1 cellular context compared by ENCODE assay signal in genomic region chr1:12760256-12760795, GRCh38.
TF ChIP-seq lines count a peak whose summit lies in the region.

No MANE protein-coding gene starts in this region.

TF ChIP-seq in K562, 482 proteins besides CTCF, POLR2A, EP300 and RAD21:
- TF ChIP-seq KLF6 (CRISPR knock-in tag; IDR thresholded peaks at IDR 0.05; ENCODE audit: borderline replicate concordance) (no peak), CTCFL (IDR thresholded peaks at IDR 0.05; ENCODE audit: borderline replicate concordance, insufficient read depth, low read depth, low read length, poor library complexity, severe bottlenecking) (peak; percentile 35), ERF (CRISPR knock-in tag; IDR thresholded peaks at IDR 0.05) (no peak), KDM5B (IDR thresholded peaks at IDR 0.05; ENCODE audit: insufficient replicate concordance, low read depth, low read length) (no peak)
